Comparison of ENCODE assay signal across 30 cellular contexts in the genomic region with DNA sequence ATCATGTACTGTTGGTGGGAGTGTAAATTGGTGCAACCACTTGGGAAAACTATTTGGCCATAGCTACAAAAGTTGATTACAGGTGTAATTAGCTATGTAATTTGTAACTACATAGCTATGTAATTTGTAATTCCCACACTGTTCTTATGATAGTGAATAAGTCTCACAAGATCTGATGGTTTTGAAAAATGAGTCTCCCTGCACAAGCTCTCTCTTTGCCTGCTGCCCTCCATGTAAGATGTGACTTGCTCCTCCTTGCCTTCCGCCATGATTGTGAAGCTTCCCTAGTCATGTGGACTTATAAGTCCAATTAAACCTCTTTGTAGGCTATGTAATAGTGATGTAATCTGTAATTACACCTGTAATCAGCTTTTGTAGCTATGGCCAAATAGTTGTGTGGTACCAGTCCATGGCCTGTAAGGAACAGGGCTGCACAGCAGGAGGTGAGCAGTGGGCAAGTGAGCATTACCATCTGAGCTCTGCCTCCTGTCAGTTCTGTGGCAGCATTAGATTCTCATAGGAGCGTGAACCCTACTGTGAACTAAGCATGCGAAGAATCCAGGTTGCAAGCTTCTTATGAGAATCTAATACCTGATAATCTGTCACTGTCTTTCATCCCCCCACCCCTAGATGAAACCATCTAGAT.
"Had no signal": no experiment of that assay in that cellular context is flagged by ENCODE, and none has a peak within 500 bp of the region (broad histone marks: within the 10 kb centered on the region; RNA-seq: fewer than 3 reads in every experiment).

No MANE protein-coding gene starts in this region.

- H3K4me3 ChIP-seq: ascending aorta, cardiac muscle cell, SJCRH30, SK-N-MC had no signal

- H3K4me1 ChIP-seq: ascending aorta had no signal

- H3K4me3 Mint-ChIP-seq: activated CD4-positive, alpha-beta T cell treated with anti-CD3 and anti-CD28 coated beads, Interleukin-2, amount 10 ng/mL, durations not matched to agents 7 days and 5 days; activated CD8-positive, alpha-beta T cell treated with anti-CD3 and anti-CD28 coated beads, Interleukin-2, amount 10 ng/mL, durations not matched to agents 7 days and 5 days; activated naive CD4-positive, alpha-beta T cell treated with anti-CD3 and anti-CD28 coated beads, Interleukin-2, amount 50 U/mL, for 24 hours; activated naive CD8-positive, alpha-beta T cell treated with anti-CD3 and anti-CD28 coated beads, Interleukin-2, amount 10 ng/mL, durations not matched to agents 7 days and 5 days; activated T-cell treated with anti-CD3 and anti-CD28 coated beads, Interleukin-2, amount 50 U/mL, for 72 hours; activated T-helper 17 cell treated with anti-CD3 and anti-CD28 coated beads, Interleukin-2, amount 50 U/mL, for 72 hours; central memory CD8-positive, alpha-beta T cell had no signal

- H3K36me3 ChIP-seq: ascending aorta, cardiac muscle cell, SJCRH30 had no signal

- H3K27ac Mint-ChIP-seq: activated CD4-positive, alpha-beta T cell treated with anti-CD3 and anti-CD28 coated beads, Interleukin-2, amount 10 ng/mL, durations not matched to agents 7 days and 5 days; activated CD8-positive, alpha-beta T cell treated with anti-CD3 and anti-CD28 coated beads, Interleukin-2, amount 10 ng/mL, durations not matched to agents 7 days and 5 days; activated naive CD4-positive, alpha-beta T cell treated with anti-CD3 and anti-CD28 coated beads, Interleukin-2, amount 50 U/mL, for 24 hours; activated naive CD8-positive, alpha-beta T cell treated with anti-CD3 and anti-CD28 coated beads, Interleukin-2, amount 10 ng/mL, durations not matched to agents 7 days and 5 days; activated T-cell treated with anti-CD3 and anti-CD28 coated beads, Interleukin-2, amount 50 U/mL, for 72 hours; activated T-helper 17 cell treated with anti-CD3 and anti-CD28 coated beads, Interleukin-2, amount 50 U/mL, for 72 hours had no signal

- H3K4me1 Mint-ChIP-seq: activated naive CD4-positive, alpha-beta T cell treated with anti-CD3 and anti-CD28 coated beads, Interleukin-2, amount 50 U/mL, for 24 hours; activated T-helper 17 cell treated with anti-CD3 and anti-CD28 coated beads, Interleukin-2, amount 50 U/mL, for 72 hours; central memory CD8-positive, alpha-beta T cell had no signal

- ATAC-seq: activated CD8-positive, alpha-beta T cell treated with anti-CD3 and anti-CD28 coated beads, Interleukin-2, amount 10 ng/mL, durations not matched to agents 7 days and 5 days; activated T-cell treated with anti-CD3 and anti-CD28 coated beads, Interleukin-2, amount 50 U/mL, for 72 hours; activated T-helper 17 cell treated with anti-CD3 and anti-CD28 coated beads, Interleukin-2, amount 50 U/mL, for 72 hours; Panc1 had no signal

- H3K27me3 ChIP-seq: ascending aorta, cardiac muscle cell, SJCRH30 had no signal

- H3K27ac ChIP-seq: ascending aorta, cardiac muscle cell, SJCRH30, SK-N-MC had no signal

- DNase-seq: activated CD4-positive, alpha-beta T cell treated with anti-CD3 and anti-CD28 coated beads, Interleukin-2, amount 10 ng/mL, durations not matched to agents 7 days and 5 days; activated CD4-positive, alpha-beta T cell treated with anti-CD3 and anti-CD28 coated beads, Interleukin-2, amount 50 U/mL, for 48 hours; activated CD8-positive, alpha-beta memory T cell treated with anti-CD3 and anti-CD28 coated beads, Interleukin-2, amount 50 U/mL, for 48 hours; activated CD8-positive, alpha-beta T cell treated with anti-CD3 and anti-CD28 coated beads, Interleukin-2, amount 10 ng/mL, durations not matched to agents 7 days and 5 days; activated effector memory CD4-positive, alpha-beta T cell treated with anti-CD3 and anti-CD28 coated beads, Interleukin-2, amount 50 U/mL, for 16 hours; activated naive CD4-positive, alpha-beta T cell treated with Interleukin-2 at 50 U/mL for 16 hours; activated naive CD8-positive, alpha-beta T cell treated with anti-CD3 and anti-CD28 coated beads, Interleukin-2, amount 10 ng/mL, durations not matched to agents 7 days and 5 days; activated T-cell treated with anti-CD3 and anti-CD28 coated beads, Interleukin-2, amount 50 U/mL, for 72 hours; Karpas-422; KBM-7; NCI-H1105; NCI-H1417 treated with DMSO at 0.1 percent for 48 hours; NCI-H187 treated with DMSO at 0.1 percent for 48 hours; NCI-H2081; NCI-H2171 treated with DMSO at 0.1 percent for 48 hours; NCI-H2227 treated with DMSO at 0.1 percent for 48 hours; NCI-H446; NCI-H510A treated with DMSO at 0.1 percent for 48 hours; NCI-H526 treated with DMSO at 0.1 percent for 48 hours; NCI-H82; SHP77; SJCRH30; T1000 had no signal

- H3K36me3 Mint-ChIP-seq: activated naive CD8-positive, alpha-beta T cell treated with anti-CD3 and anti-CD28 coated beads, Interleukin-2, amount 10 ng/mL, durations not matched to agents 7 days and 5 days had no signal

- H3K9me3 ChIP-seq: ascending aorta had no signal

- H3K27me3 Mint-ChIP-seq: activated naive CD4-positive, alpha-beta T cell treated with anti-CD3 and anti-CD28 coated beads, Interleukin-2, amount 50 U/mL, for 24 hours had no signal

- H3K9me3 Mint-ChIP-seq: activated naive CD4-positive, alpha-beta T cell treated with anti-CD3 and anti-CD28 coated beads, Interleukin-2, amount 50 U/mL, for 24 hours had no signal
